Comparison of ENCODE assay signal across 8 cellular contexts in genomic region chr13:66657165-66657895, GRCh38.
A peak's percentile ranks its signal among the peaks of the same experiment; 100 is the strongest.
DNase-seq lines count a peak whose midpoint lies in the region; ATAC-seq and TF ChIP-seq lines count a peak whose summit lies in the region.

No MANE protein-coding gene starts in this region.

- peak overlapping the region; percentile 79 for H3K27ac ChIP-seq in mammary epithelial cell (ENCODE audit: insufficient read depth, low read depth, low read length)
- no peak overlapping the region for H3K27ac ChIP-seq in spleen
- H3K27ac ChIP-seq in naive thymus-derived CD4-positive, alpha-beta T cell (ENCODE audit: low read depth, low read length) = no peak overlapping the region

- H3K36me3 Mint-ChIP-seq in naive thymus-derived CD4-positive, alpha-beta T cell = no peaks in the 10 kb centered on the region
- no peaks in the 10 kb centered on the region for H3K36me3 Mint-ChIP-seq in endothelial cell (ENCODE audit: low read depth, unreplicated experiment)

- intact Hi-C loops in mammary epithelial cell (cut with micrococcal nuclease) = loop anchor here (1.0 kb wide), 1 partner anchor 189 kb away; no protein-coding TSS in a partner anchor
- intact Hi-C loops in spleen (cut with DNase I; ENCODE audit: low total_unique reads) = no loop called here
- intact Hi-C loops in naive thymus-derived CD4-positive, alpha-beta T cell (cut with micrococcal nuclease) = no loop called here

- WGBS in mammary epithelial cell (ENCODE audit: low coverage, missing lambda C conversion rate) = 33% methylated on average over 6 of the region's 6 CpGs
- WGBS in spleen, 5 donors = 61 to 83% (median 70%) methylated on average over 6 of the region's 6 CpGs

- DNase-seq in DMS 273 treated with DMSO at 0.1 percent for 48 hours (lab: John Stamatoyannopoulos, UW) (peak; percentile 85), NCI-H2196 treated with DMSO at 0.1 percent for 48 hours (lab: John Stamatoyannopoulos, UW; ENCODE audit: unreplicated experiment) (peak; percentile 71), mammary epithelial cell (peak; percentile 97), lung microvascular endothelial cell (ENCODE audit: low read depth in 2 of 2) (peak; percentile 77 to 99), spleen (no peak), endothelial cell (ENCODE audit: low spot score) (no peak)
- no peak for DNase-seq in activated CD4-positive, alpha-beta T cell treated with anti-CD3 and anti-CD28 coated beads, Interleukin-2, amount 50 U/mL, for 48 hours
- DNase-seq in naive thymus-derived CD4-positive, alpha-beta T cell = no peak

- H3K4me1 ChIP-seq in mammary epithelial cell (ENCODE audit: insufficient read depth, low read length) (peaks cover 18% of the 10 kb centered on the region), spleen (peaks cover 0 to 8% (median 0%) of the 10 kb centered on the region in 6 donors)
- H3K4me1 ChIP-seq in naive thymus-derived CD4-positive, alpha-beta T cell (ENCODE audit: control insufficient read depth in 2 of 2, insufficient read depth in 2 of 2, low read length in 2 of 2) = no peaks in the 10 kb centered on the region

- no peaks in the 10 kb centered on the region for H3K27me3 ChIP-seq in mammary epithelial cell (ENCODE audit: insufficient read depth, low read length)
- no peaks in the 10 kb centered on the region for H3K27me3 ChIP-seq in spleen (replicated peaks in 1 of 7)
- no peaks in the 10 kb centered on the region for H3K27me3 ChIP-seq in naive thymus-derived CD4-positive, alpha-beta T cell (ENCODE audit: control insufficient read depth in 2 of 2, insufficient read depth in 2 of 2, low read length in 2 of 2)

- TF ChIP-seq CTCF in mammary epithelial cell (conservative IDR thresholded peaks at IDR 0.05 in 1 of 2, IDR thresholded peaks at IDR 0.05 in 1 of 2; ENCODE audit: extremely low read depth in 1 of 2, insufficient read depth in 1 of 2, low read depth in 1 of 2, low read length in 2 of 2) (no peak), spleen (IDR thresholded peaks at IDR 0.05 in 8 of 11, conservative IDR thresholded peaks at IDR 0.05 in 3 of 11) (no peak), endothelial cell (IDR thresholded peaks at IDR 0.05; ENCODE audit: unreplicated experiment) (no peak)

- H3K9ac ChIP-seq in mammary epithelial cell (ENCODE audit: insufficient read depth, low read length) = no peak overlapping the region

- TF ChIP-seq POLR2A in spleen (IDR thresholded peaks at IDR 0.05) = no peak

- peaks cover 0 to 12% (median 0%) of the 10 kb centered on the region in 11 donors for H3K9me3 Mint-ChIP-seq in naive thymus-derived CD4-positive, alpha-beta T cell
- H3K9me3 Mint-ChIP-seq in endothelial cell (ENCODE audit: unreplicated experiment) = no peaks in the 10 kb centered on the region

- no peak overlapping the region for H3K27ac Mint-ChIP-seq in naive thymus-derived CD4-positive, alpha-beta T cell
- H3K27ac Mint-ChIP-seq in endothelial cell (ENCODE audit: unreplicated experiment) = no peak overlapping the region

- peak overlapping the region; percentile 48 for H2AFZ ChIP-seq in mammary epithelial cell (ENCODE audit: low read depth, low read length)

- no peaks in the 10 kb centered on the region for H3K9me3 ChIP-seq in mammary epithelial cell (replicated peaks; ENCODE audit: insufficient read depth, low read length)
- H3K9me3 ChIP-seq in spleen = peaks cover 0 to 5% (median 0%) of the 10 kb centered on the region in 8 donors
- H3K9me3 ChIP-seq in naive thymus-derived CD4-positive, alpha-beta T cell (ENCODE audit: control insufficient read depth in 2 of 3, low read length in 3 of 3) = no peaks in the 10 kb centered on the region

- no TSS peak for BruUV-seq in mammary epithelial cell (replicated peaks; lab: Mats Ljungman, UMichigan)

- H3K4me1 Mint-ChIP-seq in naive thymus-derived CD4-positive, alpha-beta T cell = no peaks in the 10 kb centered on the region
- peaks cover 5% of the 10 kb centered on the region for H3K4me1 Mint-ChIP-seq in endothelial cell (ENCODE audit: unreplicated experiment)

- H3K27me3 Mint-ChIP-seq in naive thymus-derived CD4-positive, alpha-beta T cell = no peaks in the 10 kb centered on the region
- H3K27me3 Mint-ChIP-seq in endothelial cell (ENCODE audit: unreplicated experiment) = no peaks in the 10 kb centered on the region

- H3K4me2 ChIP-seq in mammary epithelial cell (ENCODE audit: insufficient read depth, low read depth, low read length) = peak overlapping the region; percentile 44

- dilution Hi-C loops in mammary epithelial cell (cut with HindIII; ENCODE audit: low sequenced_read_pairs) = no loop called here

- no peaks in the 10 kb centered on the region for H4K20me1 ChIP-seq in mammary epithelial cell (ENCODE audit: insufficient read depth, low read length)

- ATAC-seq in naive thymus-derived CD4-positive, alpha-beta T cell = no peak

- H3K79me2 ChIP-seq in mammary epithelial cell (ENCODE audit: insufficient read depth, low read length) = no peaks in the 10 kb centered on the region

- no peak overlapping the region for H3K4me3 ChIP-seq in mammary epithelial cell (replicated peaks in 1 of 3; ENCODE audit: insufficient read depth in 1 of 3, low read depth in 2 of 3, low read length in 3 of 3)
- no peak overlapping the region for H3K4me3 ChIP-seq in spleen
- no peak overlapping the region for H3K4me3 ChIP-seq in naive thymus-derived CD4-positive, alpha-beta T cell (ENCODE audit: low read length)

- no peaks in the 10 kb centered on the region for H3K36me3 ChIP-seq in mammary epithelial cell (ENCODE audit: insufficient read depth, low read length)
- H3K36me3 ChIP-seq in spleen = no peaks in the 10 kb centered on the region
- H3K36me3 ChIP-seq in naive thymus-derived CD4-positive, alpha-beta T cell (ENCODE audit: control insufficient read depth in 2 of 3, insufficient read depth in 3 of 3, low read length in 3 of 3) = no peaks in the 10 kb centered on the region

- H3K4me3 Mint-ChIP-seq in naive thymus-derived CD4-positive, alpha-beta T cell = no peak overlapping the region
- no peak overlapping the region for H3K4me3 Mint-ChIP-seq in endothelial cell (ENCODE audit: unreplicated experiment)

- POLR2A ChIA-PET in naive thymus-derived CD4-positive, alpha-beta T cell (lab: Charles Lee) = no interaction called here

- CTCF ChIA-PET in mammary epithelial cell (lab: Charles Lee; ENCODE audit: low non-redundant PET) = interaction anchor here (0.8 kb wide), 1 partner anchor 39 kb away, joined by 6 read pairs; no protein-coding TSS in a partner anchor
- CTCF ChIA-PET in naive thymus-derived CD4-positive, alpha-beta T cell (lab: Charles Lee) = no interaction called here

- in situ Hi-C loops in mammary epithelial cell (cut with MboI; ENCODE audit: low sequenced_read_pairs in 2 of 2) = no loop called here

Comparison
In these comparisons a context has a peak if more than half of its experiments do, and no peak if none do; other contexts are left out.
1. DNase-seq: peak in DMS 273 treated with DMSO at 0.1 percent for 48 hours (single experiment), NCI-H2196 treated with DMSO at 0.1 percent for 48 hours (single experiment), mammary epithelial cell (single experiment) and lung microvascular endothelial cell (2 of 2); none in activated CD4-positive, alpha-beta T cell treated with anti-CD3 and anti-CD28 coated beads, Interleukin-2, amount 50 U/mL, for 48 hours (0 of 2), spleen (single experiment), naive thymus-derived CD4-positive, alpha-beta T cell (0 of 9) and endothelial cell (single experiment).